In the genomic region with DNA sequence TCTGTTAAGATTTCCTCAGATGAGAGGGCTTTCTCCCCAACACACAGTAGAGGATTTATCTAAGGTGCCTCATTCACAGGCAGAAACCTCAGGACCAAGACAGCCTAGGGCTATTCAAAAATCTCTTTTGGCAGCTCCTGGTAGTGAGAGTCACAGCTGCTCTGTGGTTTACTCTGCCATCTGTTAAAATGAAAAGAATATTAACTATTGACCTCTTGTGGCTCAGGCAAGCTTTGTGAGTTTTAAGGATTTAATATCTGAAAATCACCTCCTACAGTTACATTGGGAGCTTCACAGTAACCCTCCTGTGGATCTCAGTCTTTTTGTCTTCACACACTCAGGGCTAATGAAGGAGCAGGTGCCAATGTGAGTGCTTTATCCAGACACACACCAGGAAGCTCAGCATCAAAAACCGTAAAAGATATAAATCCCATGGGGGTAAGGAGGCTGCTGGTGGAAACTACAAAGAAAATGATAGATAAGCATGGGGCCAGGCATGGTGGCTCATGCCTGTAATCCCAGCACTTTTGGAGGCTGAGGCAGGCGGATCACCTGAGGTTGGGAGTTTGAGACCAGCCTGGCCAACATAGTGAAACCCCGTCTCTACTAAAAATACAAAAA, we compare ENCODE assay signal across 9 cellular contexts. TPM values are rescaled to one million over a fixed set of nuclear protein-coding genes. Genes with fewer than 3 reads are reported as not detected.
A peak's percentile ranks its signal among the peaks of the same experiment; 100 is the strongest.
DNase-seq lines count a peak whose midpoint lies in the region; ATAC-seq and TF ChIP-seq lines count a peak whose summit lies in the region.
"Had no signal": no experiment of that assay in that cellular context is flagged by ENCODE, and none has a peak within 500 bp of the region (broad histone marks: within the 10 kb centered on the region; RNA-seq: fewer than 3 reads in every experiment).

No MANE protein-coding gene starts in this region.

- H3K9me3 ChIP-seq in right cardiac atrium (ENCODE audit: control insufficient read depth, low read length) (no peaks in the 10 kb centered on the region), prostate gland (no peaks in the 10 kb centered on the region)
- H3K9me3 ChIP-seq: gastrocnemius medialis had no signal

- H3K4me1 ChIP-seq in KMS-11 (ENCODE audit: low read depth, poor library complexity, severe bottlenecking) = peaks cover 40% of the 10 kb centered on the region
- no peaks in the 10 kb centered on the region for H3K4me1 ChIP-seq in right cardiac atrium (ENCODE audit: control insufficient read depth, insufficient read depth, low read length)
- H3K4me1 ChIP-seq in prostate gland (replicated peaks) = no peaks in the 10 kb centered on the region
- H3K4me1 ChIP-seq: gastrocnemius medialis had no signal

- H4K20me1 ChIP-seq in KMS-11 (ENCODE audit: insufficient read depth) = no peaks in the 10 kb centered on the region

- peak overlapping the region; percentile 66; the same call in 1 of the 2 replicates for H3K4me2 ChIP-seq in KMS-11

- H3K4me3 ChIP-seq in KMS-11 (IDR thresholded peaks at IDR 0.05; ENCODE audit: insufficient read depth, low read depth, low read length) (no peak overlapping the region), right cardiac atrium (ENCODE audit: low read length) (no peak overlapping the region), prostate gland (no peak overlapping the region)
- H3K4me3 ChIP-seq: gastrocnemius medialis had no signal

- DNase-seq in RPMI7951 (ENCODE audit: low read depth) (peak; percentile 14), right cardiac atrium (no peak), HT-29 (ENCODE audit: low spot score) (no peak), prostate gland (ENCODE audit: low spot score) (no peak), cerebellar nuclear complex (lab: John Stamatoyannopoulos, UW) (no peak)
- DNase-seq: gastrocnemius medialis had no signal

- H3K27me3 ChIP-seq in KMS-11 (ENCODE audit: insufficient read depth, low read depth) (no peaks in the 10 kb centered on the region), right cardiac atrium (ENCODE audit: control insufficient read depth, insufficient read depth) (no peaks in the 10 kb centered on the region), prostate gland (replicated peaks; ENCODE audit: insufficient read depth) (no peaks in the 10 kb centered on the region)
- H3K27me3 ChIP-seq: gastrocnemius medialis had no signal

- ATAC-seq in GM18861 (IDR thresholded peaks at IDR 0.05; ENCODE audit: unreplicated experiment) = peak; percentile 92
- peak; percentile 93 for ATAC-seq in HG02642 (IDR thresholded peaks at IDR 0.05; ENCODE audit: poor library complexity, unreplicated experiment)
- no peak for ATAC-seq in right cardiac atrium
- ATAC-seq: gastrocnemius medialis had no signal

- H3K36me3 ChIP-seq in KMS-11 (ENCODE audit: insufficient read depth) (no peaks in the 10 kb centered on the region), prostate gland (no peaks in the 10 kb centered on the region)
- H3K36me3 ChIP-seq: gastrocnemius medialis had no signal

- 73% methylated on average over 3 of the region's 3 CpGs for WGBS in right cardiac atrium
- 82% methylated on average over 3 of the region's 3 CpGs for WGBS in prostate gland

- TF ChIP-seq CTCF in KMS-11 (conservative IDR thresholded peaks at IDR 0.05; ENCODE audit: low read depth, low read length) = no peak
- no peak for TF ChIP-seq CTCF in prostate gland (IDR thresholded peaks at IDR 0.05)

- no peak overlapping the region for H3K9ac ChIP-seq in KMS-11

- no peaks in the 10 kb centered on the region for H3K79me2 ChIP-seq in KMS-11 (ENCODE audit: insufficient read depth, low read depth)

- no peak overlapping the region for H2AFZ ChIP-seq in KMS-11 (ENCODE audit: low read depth)

- intact Hi-C loops in right cardiac atrium (cut with DNase I) = no loop called here
- intact Hi-C loops in prostate gland (cut with DNase I) = no loop called here

- no peak for TF ChIP-seq POLR2A in prostate gland (IDR thresholded peaks at IDR 0.05)

- H3K27ac ChIP-seq in KMS-11 (peak overlapping the region; percentile 41; the same call in 1 of the 2 replicates), right cardiac atrium (ENCODE audit: low read length) (no peak overlapping the region), prostate gland (no peak overlapping the region)
- H3K27ac ChIP-seq: gastrocnemius medialis had no signal

RNA-seq across cellular contexts. Expression of a gene that starts 29.7 kb away (rescaled TPM):
- 0.12 TPM in 1 of 2 replicates, not detected in the other for total RNA-seq in RPMI7951 (2014; rRNA removed; shearing (Covaris generic))
- not detected for total RNA-seq in right cardiac atrium
- polyA plus RNA-seq in right cardiac atrium = not detected
- total RNA-seq in HT-29 (2014; rRNA removed; shearing (Covaris generic)) = not detected in 2 replicates
- 1 to 10 TPM in 1 of 2 donors, not detected in 1; 1.4 TPM for total RNA-seq in prostate gland

Comparison
In these comparisons a context has a peak if more than half of its experiments do, and no peak if none do; other contexts are left out.
1. ATAC-seq: peak in GM18861 (single experiment) and HG02642 (single experiment); none in right cardiac atrium (0 of 2).